18 cellular contexts compared by ENCODE assay signal in the genomic region with DNA sequence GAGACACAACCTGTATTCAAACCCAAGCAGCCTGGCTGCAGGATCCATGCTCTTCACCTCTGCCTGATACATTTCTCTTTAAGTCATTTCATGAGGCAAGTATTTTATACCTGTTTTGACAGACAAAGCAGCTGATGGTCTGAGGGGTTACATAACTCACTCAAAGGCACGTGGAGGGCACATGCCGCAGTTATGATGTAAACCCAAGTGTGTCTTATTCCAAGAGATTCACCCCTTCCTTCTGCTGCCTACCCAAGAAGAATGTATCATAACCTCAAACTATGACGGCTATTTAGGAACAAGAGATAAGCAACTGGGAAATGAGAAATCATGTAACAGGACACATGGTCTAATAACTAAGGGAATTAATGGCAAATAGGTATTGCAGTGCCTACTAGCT.
DNase-seq lines count a peak whose midpoint lies in the region; ATAC-seq, FAIRE-seq and TF ChIP-seq lines count a peak whose summit lies in the region.
"Had no signal": no experiment of that assay in that cellular context is flagged by ENCODE, and none has a peak within 500 bp of the region (broad histone marks: within the 10 kb centered on the region; RNA-seq: fewer than 3 reads in every experiment).

No MANE protein-coding gene starts in this region.

- H3K4me1 ChIP-seq in HepG2 (ENCODE audit: insufficient read depth, low read length) (no peaks in the 10 kb centered on the region), right lobe of liver (no peaks in the 10 kb centered on the region), sigmoid colon (no peaks in the 10 kb centered on the region)
- H3K4me1 ChIP-seq: A549 had no signal

- H3K4me3 ChIP-seq in HepG2 (replicated peaks in 1 of 3; ENCODE audit: insufficient read depth in 1 of 3, low read depth in 2 of 3, low read length in 3 of 3) (no peak overlapping the region), right lobe of liver (no peak overlapping the region), sigmoid colon (no peak overlapping the region)
- H3K4me3 ChIP-seq: A549 had no signal

- no peaks in the 10 kb centered on the region for H3K79me2 ChIP-seq in HepG2 (ENCODE audit: insufficient read depth, low read length)

- H3K36me3 ChIP-seq in HepG2 (replicated peaks in 1 of 2; ENCODE audit: control insufficient read depth in 1 of 2, insufficient read depth in 2 of 2, low read length in 2 of 2) (no peaks in the 10 kb centered on the region), right lobe of liver (no peaks in the 10 kb centered on the region), sigmoid colon (no peaks in the 10 kb centered on the region)

- TF ChIP-seq RAD21 in HepG2 (CRISPR knock-in tag; IDR thresholded peaks at IDR 0.05) = no peak

- H2AFZ ChIP-seq in HepG2 (ENCODE audit: low read length) = no peak overlapping the region

- FAIRE-seq in HepG2 (lab: Jason Lieb, UNC) = no peak
- no peak for FAIRE-seq in urothelium cell line (lab: Jason Lieb, UNC)
- FAIRE-seq: A549, G401.6, GM12891 had no signal

- POLR2A ChIA-PET in HepG2 (lab: Yijun Ruan, JAX) = no interaction called here

- no peaks in the 10 kb centered on the region for H4K20me1 ChIP-seq in HepG2 (ENCODE audit: insufficient read depth, low read length)

- H3K4me2 ChIP-seq in HepG2 (ENCODE audit: low read depth, low read length) = no peak overlapping the region
- H3K4me2 ChIP-seq: A549 had no signal

- TF ChIP-seq EP300 in HepG2 (IDR thresholded peaks at IDR 0.05; ENCODE audit: low read depth in 2 of 2, low read length in 2 of 2) = no peak
- no peak for TF ChIP-seq EP300 in HepG2 (CRISPR knock-in tag; IDR thresholded peaks at IDR 0.05; ENCODE audit: borderline replicate concordance)
- TF ChIP-seq EP300 in sigmoid colon (IDR thresholded peaks at IDR 0.05) = no peak

- no peak for DNase-seq in HepG2 (ENCODE audit: low spot score)
- DNase-seq in right lobe of liver = no peak
- DNase-seq in amniotic epithelial cell (ENCODE audit: low read depth) = peak; percentile 67
- DNase-seq in glomerular visceral epithelial cell (ENCODE audit: extremely low spot score) = peak; percentile 1
- DNase-seq in urothelium cell line (ENCODE audit: low spot score) = peak; percentile 33
- no peak for DNase-seq in sigmoid colon
- no peak for DNase-seq in DMS 273 treated with DMSO at 0.1 percent for 48 hours (lab: John Stamatoyannopoulos, UW)
- DNase-seq: COR-L47; HCEC 1CT; NCI-H1930; NCI-H2227 treated with DMSO at 0.1 percent for 48 hours; NCI-H69; NK-92 treated with Interleukin-12 subunit alpha and Interleukin-12 subunit beta, amount 100 ng/mL, for 24 hours; PC-3 had no signal

- WGBS in HepG2 (ENCODE audit: low lambda C conversion rate) = 8% methylated on average over 3 of the region's 3 CpGs
- WGBS in right lobe of liver (ENCODE audit: insufficient coverage, low coverage, low lambda C conversion rate, missing lambda C conversion rate) = 66% methylated on average over 3 of the region's 3 CpGs
- WGBS in sigmoid colon, 2 donors = 70 to 77% methylated on average over 3 of the region's 3 CpGs

- ATAC-seq in HepG2 = no peak
- ATAC-seq in right lobe of liver = no peak
- no peak for ATAC-seq in GM18498 (IDR thresholded peaks at IDR 0.05; ENCODE audit: unreplicated experiment)
- ATAC-seq: A549, PC-3 had no signal

- no peak overlapping the region for H3K9ac ChIP-seq in HepG2 (ENCODE audit: insufficient read depth, low read depth, low read length)

- TF ChIP-seq POLR2A in HepG2 (IDR thresholded peaks at IDR 0.05; ENCODE audit: insufficient read depth in 1 of 2, low read depth in 2 of 2, low read length in 2 of 2) = no peak
- no peak for TF ChIP-seq POLR2A in right lobe of liver (IDR thresholded peaks at IDR 0.05)
- no peak for TF ChIP-seq POLR2A in sigmoid colon (IDR thresholded peaks at IDR 0.05)

- H3K27me3 ChIP-seq in HepG2 (ENCODE audit: control insufficient read depth in 1 of 2, insufficient read depth in 2 of 2, low read length in 2 of 2) = no peaks in the 10 kb centered on the region
- H3K27me3 ChIP-seq in right lobe of liver = no peaks in the 10 kb centered on the region
- H3K27me3 ChIP-seq in sigmoid colon = no peaks in the 10 kb centered on the region

- H3K27ac ChIP-seq in HepG2 (ENCODE audit: extremely low read length, insufficient read depth, low read length) (no peak overlapping the region), right lobe of liver (no peak overlapping the region), sigmoid colon (no peak overlapping the region)
- H3K27ac ChIP-seq: A549 had no signal

- H3K9me3 ChIP-seq in HepG2 (ENCODE audit: low read length) (no peaks in the 10 kb centered on the region), right lobe of liver (no peaks in the 10 kb centered on the region), sigmoid colon (no peaks in the 10 kb centered on the region)
- H3K9me3 ChIP-seq: A549 had no signal

- BruUV-seq in HepG2 (replicated peaks; lab: Mats Ljungman, UMichigan) = no TSS peak

- in situ Hi-C loops in HepG2 (cut with HindIII; ENCODE audit: extremely low pct_ligation_motif_present, low pct_unique_long_range_greater_than_20kb) = no loop called here

- intact Hi-C loops in HepG2 (cut with micrococcal nuclease; ENCODE audit: unreplicated experiment) (no loop called here), right lobe of liver (cut with DNase I) (no loop called here), sigmoid colon (cut with DNase I) (no loop called here)

- CTCF ChIA-PET in HepG2 (lab: Yijun Ruan, JAX; ENCODE audit: low intra/inter-chr PET ratio, low total read pairs) = no interaction called here

- TF ChIP-seq CTCF in HepG2 (CRISPR knock-in tag; IDR thresholded peaks at IDR 0.05) (no peak), right lobe of liver (IDR thresholded peaks at IDR 0.05) (no peak), sigmoid colon (IDR thresholded peaks at IDR 0.05) (no peak)

TF ChIP-seq in HepG2, 621 proteins besides CTCF, POLR2A, EP300 and RAD21:
- TF ChIP-seq TEAD3 (CRISPR knock-in tag; optimal IDR thresholded peaks at IDR 0.05; ENCODE audit: borderline replicate concordance) = no peak
- no peak for TF ChIP-seq SOX13 (IDR thresholded peaks at IDR 0.05)
- no peak for TF ChIP-seq SOX13 (CRISPR knock-in tag; conservative IDR thresholded peaks at IDR 0.05 in 1 of 2, IDR thresholded peaks at IDR 0.05 in 1 of 2)
- TF ChIP-seq, protein P1, sequence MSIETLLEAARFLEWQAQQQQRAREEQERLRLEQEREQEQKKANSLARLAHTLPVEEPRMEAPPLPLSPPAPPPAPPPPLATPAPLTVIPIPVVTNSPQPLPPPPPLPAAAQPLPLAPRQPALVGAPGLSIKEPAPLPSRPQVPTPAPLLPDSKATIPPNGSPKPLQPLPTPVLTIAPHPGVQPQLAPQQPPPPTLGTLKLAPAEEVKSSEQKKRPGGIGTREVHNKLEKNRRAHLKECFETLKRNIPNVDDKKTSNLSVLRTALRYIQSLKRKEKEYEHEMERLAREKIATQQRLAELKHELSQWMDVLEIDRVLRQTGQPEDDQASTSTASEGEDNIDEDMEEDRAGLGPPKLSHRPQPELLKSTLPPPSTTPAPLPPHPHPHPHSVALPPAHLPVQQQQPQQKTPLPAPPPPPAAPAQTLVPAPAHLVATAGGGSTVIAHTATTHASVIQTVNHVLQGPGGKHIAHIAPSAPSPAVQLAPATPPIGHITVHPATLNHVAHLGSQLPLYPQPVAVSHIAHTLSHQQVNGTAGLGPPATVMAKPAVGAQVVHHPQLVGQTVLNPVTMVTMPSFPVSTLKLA (IDR thresholded peaks at IDR 0.05) = peak; percentile 58

Comparison
In these comparisons a context has a peak if more than half of its experiments do, and no peak if none do; other contexts are left out.
1. DNase-seq: peak in amniotic epithelial cell (single experiment), glomerular visceral epithelial cell (single experiment) and urothelium cell line (single experiment); none in HepG2 (single experiment), right lobe of liver (0 of 3), sigmoid colon (single experiment) and DMS 273 treated with DMSO at 0.1 percent for 48 hours (single experiment).